2 cellular contexts compared by ENCODE assay signal in the genomic region with DNA sequence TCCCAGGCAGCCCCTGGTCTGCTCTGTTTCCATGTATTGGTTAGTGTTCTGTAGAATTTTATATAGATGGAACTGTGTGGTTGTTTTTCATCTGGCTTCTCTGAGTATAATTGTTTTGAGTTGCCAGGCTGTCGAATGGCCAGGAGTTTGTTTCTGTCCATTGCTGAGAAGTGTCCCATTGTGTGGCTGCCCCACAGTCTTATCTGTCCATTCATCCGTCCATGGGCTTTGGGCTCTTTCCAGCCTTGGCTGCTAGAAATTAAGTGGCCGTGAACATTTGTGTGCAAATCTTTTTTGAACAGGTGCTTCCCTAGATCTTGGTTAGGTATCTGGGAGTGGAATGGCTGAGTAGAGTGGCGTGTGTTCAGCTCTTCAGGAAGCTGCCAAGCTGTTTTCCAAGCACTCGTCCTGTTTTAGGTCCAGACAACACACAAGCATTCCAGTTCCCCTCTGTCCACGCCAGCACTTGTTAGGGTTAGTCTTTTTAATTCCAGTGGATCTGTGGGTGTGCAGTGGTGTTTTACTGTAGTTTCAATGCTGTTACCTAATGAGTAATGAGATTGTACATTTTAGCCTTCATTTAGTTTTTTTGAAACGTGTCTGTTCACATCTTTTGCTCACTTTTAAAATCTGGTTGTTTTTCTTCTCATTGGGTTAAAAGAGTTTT.
TF ChIP-seq lines count a peak whose summit lies in the region.

No MANE protein-coding gene starts in this region.

TF ChIP-seq in HCT116, 20 proteins besides CTCF, POLR2A, EP300 and RAD21:
- TF ChIP-seq POLR2AphosphoS5 (IDR thresholded peaks at IDR 0.05; ENCODE audit: low read depth, low read length) (no peak), CBX3 (IDR thresholded peaks at IDR 0.05; ENCODE audit: low read depth) (peak; percentile 23; the same call in 1 of the 2 replicates)
- TF ChIP-seq, protein P1, sequence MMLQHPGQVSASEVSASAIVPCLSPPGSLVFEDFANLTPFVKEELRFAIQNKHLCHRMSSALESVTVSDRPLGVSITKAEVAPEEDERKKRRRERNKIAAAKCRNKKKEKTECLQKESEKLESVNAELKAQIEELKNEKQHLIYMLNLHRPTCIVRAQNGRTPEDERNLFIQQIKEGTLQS (IDR thresholded peaks at IDR 0.05): no peak

TF ChIP-seq in K562, 482 proteins besides CTCF, POLR2A, EP300 and RAD21:
- TF ChIP-seq TRIM28 (IDR thresholded peaks at IDR 0.05) (0 out of 2 replicates have a peak, but pooled peaks have one; percentile 27), BDP1 (IDR thresholded peaks at IDR 0.05; ENCODE audit: insufficient read depth, insufficient read length) (no peak), KLF16 (IDR thresholded peaks at IDR 0.05) (no peak), RBM25 (IDR thresholded peaks at IDR 0.05; ENCODE audit: low read depth, low read length, severe bottlenecking) (peak; percentile 87), CHD2 (IDR thresholded peaks at IDR 0.05; ENCODE audit: low read depth, low read length) (no peak), HDAC2 (IDR thresholded peaks at IDR 0.05) (no peak), CBX5 (IDR thresholded peaks at IDR 0.05; ENCODE audit: borderline replicate concordance, low read depth) (0 out of 2 replicates have a peak, but pooled peaks have one; percentile 30), TEAD4 (IDR thresholded peaks at IDR 0.05; ENCODE audit: low read length) (no peak), TEAD4 (CRISPR knock-in tag; IDR thresholded peaks at IDR 0.05; ENCODE audit: borderline replicate concordance) (no peak), BCOR (IDR thresholded peaks at IDR 0.05) (peak; percentile 31; the same call in 1 of the 2 replicates), ZNF184 (CRISPR knock-in tag; IDR thresholded peaks at IDR 0.05) (peak; percentile 99), ZNF79 (CRISPR knock-in tag; IDR thresholded peaks at IDR 0.05; ENCODE audit: low read depth) (no peak)
